Comparison of ENCODE assay signal across 10 cellular contexts in the genomic region with DNA sequence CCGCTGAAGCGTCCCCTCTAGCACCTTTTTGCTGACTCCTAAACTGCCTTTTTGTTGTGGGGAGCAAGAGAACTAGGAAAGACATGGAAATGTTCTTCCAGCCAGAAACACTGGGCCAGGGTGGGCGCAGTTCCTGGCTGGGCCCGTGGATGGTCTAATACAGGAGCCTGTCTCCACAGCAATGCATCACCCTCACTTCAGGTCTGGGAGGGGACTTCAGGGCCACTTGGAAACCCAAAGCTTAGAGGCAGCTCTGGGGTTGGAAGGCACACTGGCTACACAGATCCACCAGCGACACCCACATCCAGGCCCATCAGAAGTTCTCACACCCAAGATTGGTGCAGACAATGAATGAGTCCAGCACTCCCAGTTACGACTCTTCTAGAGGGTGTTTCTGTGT.
DNase-seq lines count a peak whose midpoint lies in the region; ATAC-seq, FAIRE-seq and TF ChIP-seq lines count a peak whose summit lies in the region.
"Had no signal": no experiment of that assay in that cellular context is flagged by ENCODE, and none has a peak within 500 bp of the region (broad histone marks: within the 10 kb centered on the region; RNA-seq: fewer than 3 reads in every experiment).

No MANE protein-coding gene starts in this region.

- no peaks in the 10 kb centered on the region for H3K27me3 Mint-ChIP-seq in activated CD8-positive, alpha-beta memory T cell treated with anti-CD3 and anti-CD28 coated beads, Interleukin-2, amount 10 ng/mL, durations not matched to agents 7 days and 5 days

- H2AFZ ChIP-seq in GM12878 (ENCODE audit: control insufficient read depth, low read depth, low read length) = no peak overlapping the region

- 89% methylated on average over 6 of the region's 6 CpGs for WGBS in GM12878 (ENCODE audit: insufficient coverage, insufficient replicate concordance, low lambda C conversion rate, missing lambda C conversion rate)
- 98 to 100% methylated on average over 3 to 6 of the region's 6 CpGs for WGBS in mesodermal cell (ENCODE audit: insufficient coverage in 2 of 2), 2 experiments
- 71 to 83% methylated on average over 6 of the region's 6 CpGs for WGBS in tibial nerve, 2 donors

- TF ChIP-seq POLR2A in GM12878 (IDR thresholded peaks at IDR 0.05; ENCODE audit: low read depth, low read length) (no peak), tibial nerve (IDR thresholded peaks at IDR 0.05) (no peak)

- H3K4me3 ChIP-seq in GM12878 (no peak overlapping the region), mesodermal cell (ENCODE audit: extremely low read depth, insufficient read depth, low read length, poor library complexity, severe bottlenecking) (no peak overlapping the region), tibial nerve (no peak overlapping the region)
- H3K4me3 ChIP-seq: pancreas had no signal

- ATAC-seq in activated CD8-positive, alpha-beta memory T cell treated with anti-CD3 and anti-CD28 coated beads, Interleukin-2, amount 10 ng/mL, durations not matched to agents 7 days and 5 days = no peak
- no peak for ATAC-seq in GM12878

- H3K36me3 ChIP-seq in GM12878 (ENCODE audit: control insufficient read depth in 2 of 2, insufficient read depth in 2 of 2, low read length in 1 of 2) (peaks cover 29 to 52% of the 10 kb centered on the region in 2 experiments), mesodermal cell (ENCODE audit: control insufficient read depth, insufficient read depth, low read length) (peaks cover 81% of the 10 kb centered on the region), tibial nerve (peaks cover 0 to 5% (median 4%) of the 10 kb centered on the region in 3 donors)

- H4K20me1 ChIP-seq in GM12878 (ENCODE audit: control insufficient read depth, insufficient read depth) = no peaks in the 10 kb centered on the region

- H3K9me3 Mint-ChIP-seq in activated CD8-positive, alpha-beta memory T cell treated with anti-CD3 and anti-CD28 coated beads, Interleukin-2, amount 10 ng/mL, durations not matched to agents 7 days and 5 days (ENCODE audit: low read depth) = no peaks in the 10 kb centered on the region

- no peak for DNase-seq in activated CD8-positive, alpha-beta memory T cell treated with anti-CD3 and anti-CD28 coated beads, Interleukin-2, amount 10 ng/mL, durations not matched to agents 7 days and 5 days
- DNase-seq in activated CD8-positive, alpha-beta memory T cell treated with anti-CD3 and anti-CD28 coated beads, Interleukin-2, amount 50 U/mL, for 48 hours = no peak
- no peak for DNase-seq in GM12878 (ENCODE audit: low read depth, low spot score)
- no peak for DNase-seq in tibial nerve (ENCODE audit: low spot score in 2 of 2)
- no peak for DNase-seq in SHP77 treated with DMSO at 0.1 percent for 48 hours (lab: John Stamatoyannopoulos, UW)
- no peak for DNase-seq in NCI-H82 treated with DMSO at 0.1 percent for 48 hours (lab: John Stamatoyannopoulos, UW; ENCODE audit: unreplicated experiment)
- DNase-seq in hippocampal formation (lab: John Stamatoyannopoulos, UW) = no peak
- DNase-seq: NCI-H2081 treated with DMSO at 0.1 percent for 48 hours, pancreas had no signal

- POLR2A ChIA-PET in GM12878 (lab: Charles Lee) = interaction anchor here (1.3 to 3.3 kb wide), 3 partner anchors 17 to 86 kb away, joined by 4 to 11 read pairs (median 9); no protein-coding TSS in a partner anchor

- FAIRE-seq in GM12878 (lab: Jason Lieb, UNC) = no peak
- FAIRE-seq: pancreas had no signal

- TF ChIP-seq EP300 in GM12878 (IDR thresholded peaks at IDR 0.05; ENCODE audit: borderline replicate concordance in 1 of 2, control insufficient read depth in 1 of 2, low read depth in 2 of 2, low read length in 2 of 2) (no peak), tibial nerve (IDR thresholded peaks at IDR 0.05) (no peak)

- H3K79me2 ChIP-seq in GM12878 (ENCODE audit: control insufficient read depth, insufficient read depth, low read length) = peaks cover 52% of the 10 kb centered on the region

- in situ Hi-C loops in GM12878 (cut with MboI) = loop anchor here (25.0 kb wide), 1 partner anchor 180 kb away; no protein-coding TSS in a partner anchor

- RAD21 ChIA-PET in GM12878 (lab: Charles Lee; ENCODE audit: unreplicated experiment) = interaction anchor here (1.1 to 11.1 kb wide), 3 partner anchors 52 to 87 kb away, joined by 5 to 144 read pairs (median 64); no protein-coding TSS in a partner anchor

- intact Hi-C loops in GM12878 (cut with micrococcal nuclease; ENCODE audit: unreplicated experiment) = no loop called here

- H3K27ac ChIP-seq in GM12878 (ENCODE audit: control insufficient read depth, insufficient read depth) = peak overlapping the region; percentile 91; the same call in 1 of the 2 replicates
- peak overlapping the region; percentile 94 for H3K27ac ChIP-seq in mesodermal cell (ENCODE audit: low read depth, low read length, severe bottlenecking)
- peak overlapping the region; percentile 68 to 91 (median 80) for H3K27ac ChIP-seq in tibial nerve

- peaks cover 91% of the 10 kb centered on the region for H3K4me1 Mint-ChIP-seq in activated CD8-positive, alpha-beta memory T cell treated with anti-CD3 and anti-CD28 coated beads, Interleukin-2, amount 10 ng/mL, durations not matched to agents 7 days and 5 days

- peak overlapping the region; percentile 82 for H3K27ac Mint-ChIP-seq in activated CD8-positive, alpha-beta memory T cell treated with anti-CD3 and anti-CD28 coated beads, Interleukin-2, amount 10 ng/mL, durations not matched to agents 7 days and 5 days

- H3K36me3 Mint-ChIP-seq in activated CD8-positive, alpha-beta memory T cell treated with anti-CD3 and anti-CD28 coated beads, Interleukin-2, amount 10 ng/mL, durations not matched to agents 7 days and 5 days = peaks cover 92% of the 10 kb centered on the region

- H3K9me3 ChIP-seq in GM12878 (replicated peaks; ENCODE audit: control insufficient read depth, insufficient read depth, low read length) (no peaks in the 10 kb centered on the region), mesodermal cell (ENCODE audit: control insufficient read depth, low read length) (no peaks in the 10 kb centered on the region), tibial nerve (no peaks in the 10 kb centered on the region)
- H3K9me3 ChIP-seq: pancreas had no signal

- SMC1A ChIA-PET in GM12878 (lab: Charles Lee; ENCODE audit: uncharacterized antibody, unreplicated experiment) = interaction anchor here (6.7 to 10.6 kb wide), 3 partner anchors 18 to 163 kb away, joined by 52 to 154 read pairs (median 111); no protein-coding TSS in a partner anchor

- H3K4me1 ChIP-seq in GM12878 (ENCODE audit: control insufficient read depth, insufficient read depth, low read length) (peaks cover 44% of the 10 kb centered on the region), mesodermal cell (ENCODE audit: control insufficient read depth, insufficient read depth, low read length, poor library complexity, severe bottlenecking) (peaks cover 49% of the 10 kb centered on the region), tibial nerve (peaks cover 0 to 84% (median 65%) of the 10 kb centered on the region in 4 donors)

- TF ChIP-seq CTCF in GM12878 (IDR thresholded peaks at IDR 0.05 in 2 of 3, conservative IDR thresholded peaks at IDR 0.05 in 1 of 3; ENCODE audit: control insufficient read depth in 2 of 3, extremely low read depth in 1 of 3, insufficient read depth in 1 of 3, low read depth in 3 of 3, low read length in 3 of 3) (no peak), tibial nerve (IDR thresholded peaks at IDR 0.05) (no peak)

- CTCF ChIA-PET in activated CD8-positive, alpha-beta memory T cell treated with anti-CD3 and anti-CD28 coated beads, Interleukin-2, amount 10 ng/mL, durations not matched to agents 7 days and 5 days (lab: Charles Lee) = interaction anchor here (1.0 to 3.2 kb wide), 3 partner anchors 16 to 163 kb away, joined by 4 to 25 read pairs (median 10); no protein-coding TSS in a partner anchor
- CTCF ChIA-PET in GM12878 (lab: Yijun Ruan, JAX) = interaction anchor here (2.5 kb wide), 1 partner anchor 177 kb away, joined by 6 read pairs; no protein-coding TSS in a partner anchor

- H3K9ac ChIP-seq in GM12878 (ENCODE audit: control insufficient read depth, insufficient read depth, low read length) = no peak overlapping the region

- no peaks in the 10 kb centered on the region for H3K27me3 ChIP-seq in GM12878 (replicated peaks in 1 of 2; ENCODE audit: control insufficient read depth in 2 of 2, insufficient read depth in 2 of 2, low read length in 1 of 2)
- H3K27me3 ChIP-seq in tibial nerve = no peaks in the 10 kb centered on the region
- H3K27me3 ChIP-seq: pancreas had no signal

- BruUV-seq in GM12878 (replicated peaks; lab: Mats Ljungman, UMichigan) = no TSS peak

- H3K4me3 Mint-ChIP-seq in activated CD8-positive, alpha-beta memory T cell treated with anti-CD3 and anti-CD28 coated beads, Interleukin-2, amount 10 ng/mL, durations not matched to agents 7 days and 5 days = peak overlapping the region; percentile 2

- no peak overlapping the region for H3K4me2 ChIP-seq in GM12878 (ENCODE audit: control insufficient read depth, insufficient read depth)

- TF ChIP-seq RAD21 in GM12878 (IDR thresholded peaks at IDR 0.05; ENCODE audit: insufficient read depth, low read depth, low read length) = no peak

TF ChIP-seq in GM12878, 131 proteins besides CTCF, POLR2A, EP300 and RAD21 (continues in another document):
- TF ChIP-seq, protein P1, sequence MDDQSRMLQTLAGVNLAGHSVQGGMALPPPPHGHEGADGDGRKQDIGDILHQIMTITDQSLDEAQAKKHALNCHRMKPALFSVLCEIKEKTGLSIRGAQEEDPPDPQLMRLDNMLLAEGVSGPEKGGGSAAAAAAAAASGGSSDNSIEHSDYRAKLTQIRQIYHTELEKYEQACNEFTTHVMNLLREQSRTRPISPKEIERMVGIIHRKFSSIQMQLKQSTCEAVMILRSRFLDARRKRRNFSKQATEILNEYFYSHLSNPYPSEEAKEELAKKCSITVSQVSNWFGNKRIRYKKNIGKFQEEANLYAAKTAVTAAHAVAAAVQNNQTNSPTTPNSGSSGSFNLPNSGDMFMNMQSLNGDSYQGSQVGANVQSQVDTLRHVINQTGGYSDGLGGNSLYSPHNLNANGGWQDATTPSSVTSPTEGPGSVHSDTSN (IDR thresholded peaks at IDR 0.05; ENCODE audit: insufficient replicate concordance, low read depth, low read length) = no peak
- TF ChIP-seq PKNOX1 (IDR thresholded peaks at IDR 0.05) (no peak), BRCA1 (IDR thresholded peaks at IDR 0.05; ENCODE audit: low read depth, low read length) (no peak), PAX8 (IDR thresholded peaks at IDR 0.05) (no peak)
